ENCODE assay signal across 12 cellular contexts in genomic region chr4:26298198-26298950, GRCh38. TPM values are rescaled to one million over a fixed set of nuclear protein-coding genes. Genes with fewer than 3 reads are reported as not detected.
A peak's percentile ranks its signal among the peaks of the same experiment; 100 is the strongest.
DNase-seq lines count a peak whose midpoint lies in the region; FAIRE-seq and TF ChIP-seq lines count a peak whose summit lies in the region.
"Had no signal": no experiment of that assay in that cellular context is flagged by ENCODE, and none has a peak within 500 bp of the region (broad histone marks: within the 10 kb centered on the region; RNA-seq: fewer than 3 reads in every experiment).

No MANE protein-coding gene starts in this region.

- no peaks in the 10 kb centered on the region for H3K27me3 Mint-ChIP-seq in activated CD4-positive, alpha-beta memory T cell treated with anti-CD3 and anti-CD28 coated beads for 36 hours

- intact Hi-C loops in A673 (cut with micrococcal nuclease; ENCODE audit: unreplicated experiment): no loop called here
- intact Hi-C loops in activated CD4-positive, alpha-beta memory T cell treated with anti-CD3 and anti-CD28 coated beads for 36 hours (cut with micrococcal nuclease): no loop called here

- peak overlapping the region; percentile 44 for H3K27ac Mint-ChIP-seq in activated CD4-positive, alpha-beta memory T cell treated with anti-CD3 and anti-CD28 coated beads for 36 hours

- no peaks in the 10 kb centered on the region for H3K79me2 ChIP-seq in fibroblast of lung (ENCODE audit: control insufficient read depth, insufficient read depth, low read length)

- H2AFZ ChIP-seq in fibroblast of lung (ENCODE audit: low read length): peak overlapping the region; percentile 8

- TF ChIP-seq CTCF in A673 (conservative IDR thresholded peaks at IDR 0.05; ENCODE audit: low read depth, low read length) (no peak), fibroblast of lung (conservative IDR thresholded peaks at IDR 0.05 in 1 of 2, IDR thresholded peaks at IDR 0.05 in 1 of 2; ENCODE audit: low read depth in 1 of 2, low read length in 2 of 2) (no peak)

- peak overlapping the region; percentile 68 for H3K4me2 ChIP-seq in fibroblast of lung (ENCODE audit: extremely low read depth, insufficient read depth, low read length)

- H3K9me3 Mint-ChIP-seq in activated CD4-positive, alpha-beta memory T cell treated with anti-CD3 and anti-CD28 coated beads for 36 hours: no peaks in the 10 kb centered on the region

- POLR2A ChIA-PET in A673 (lab: Charles Lee; ENCODE audit: low non-redundant PET): no interaction called here
- POLR2A ChIA-PET in activated CD4-positive, alpha-beta memory T cell treated with anti-CD3 and anti-CD28 coated beads for 36 hours (lab: Charles Lee): interaction anchor here (0.6 to 1.0 kb wide), 2 partner anchors 21 to 116 kb away, joined by 3 read pairs; no protein-coding TSS in a partner anchor

- FAIRE-seq in GM19239 (lab: Jason Lieb, UNC): peak; percentile 39

- H3K27ac ChIP-seq in A673 (ENCODE audit: low read depth, low read length, poor library complexity, severe bottlenecking) (no peak overlapping the region), fibroblast of lung (ENCODE audit: insufficient read depth, low read length) (peak overlapping the region; percentile 50)
- no peak overlapping the region for H3K27ac ChIP-seq in effector memory CD4-positive, alpha-beta T cell (ENCODE audit: insufficient read depth, low read length, poor library complexity, severe bottlenecking)

- no peaks in the 10 kb centered on the region for H3K36me3 Mint-ChIP-seq in activated CD4-positive, alpha-beta memory T cell treated with anti-CD3 and anti-CD28 coated beads for 36 hours

- H3K9me3 ChIP-seq in A673 (ENCODE audit: low read depth, low read length, poor library complexity, severe bottlenecking): no peaks in the 10 kb centered on the region
- no peaks in the 10 kb centered on the region for H3K9me3 ChIP-seq in fibroblast of lung (ENCODE audit: control insufficient read depth, insufficient read depth, low read depth, low read length)
- H3K9me3 ChIP-seq in effector memory CD4-positive, alpha-beta T cell (ENCODE audit: control insufficient read depth, low read length): no peaks in the 10 kb centered on the region

- DNase-seq in A673 (ENCODE audit: low spot score): peak; percentile 17
- no peak for DNase-seq in GM19239 (ENCODE audit: insufficient read length, low spot score)
- DNase-seq in activated CD4-positive, alpha-beta memory T cell treated with anti-CD3 and anti-CD28 coated beads for 36 hours: no peak
- peak; percentile 75 to 81 for DNase-seq in fibroblast of lung (ENCODE audit: low read depth in 2 of 2)
- no peak for DNase-seq in DMS153 treated with DMSO at 0.1 percent for 48 hours (lab: John Stamatoyannopoulos, UW; ENCODE audit: unreplicated experiment)
- no peak for DNase-seq in effector memory CD4-positive, alpha-beta T cell
- no peak for DNase-seq in NCI-H510A treated with DMSO at 0.1 percent for 48 hours (lab: John Stamatoyannopoulos, UW)
- no peak for DNase-seq in A172 (ENCODE audit: low spot score)
- DNase-seq: activated naive CD4-positive, alpha-beta T cell treated with Interleukin-2 at 50 U/mL for 16 hours; islet precursor cell; NCI-H2029; stimulated activated naive CD4-positive, alpha-beta T cell had no signal

- peak overlapping the region; percentile 20 for H3K4me3 Mint-ChIP-seq in activated CD4-positive, alpha-beta memory T cell treated with anti-CD3 and anti-CD28 coated beads for 36 hours

- CTCF ChIA-PET in A673 (lab: Charles Lee): no interaction called here
- CTCF ChIA-PET in activated CD4-positive, alpha-beta memory T cell treated with anti-CD3 and anti-CD28 coated beads for 36 hours (lab: Charles Lee): interaction anchor here (1.1 kb wide), 1 partner anchor 32 kb away, joined by 3 read pairs; no protein-coding TSS in a partner anchor

- H3K4me3 ChIP-seq in A673 (ENCODE audit: low read depth, low read length, poor library complexity, severe bottlenecking) (no peak overlapping the region), fibroblast of lung (replicated peaks in 1 of 4; ENCODE audit: control extremely low read depth in 1 of 4, insufficient read depth in 1 of 4, low read depth in 3 of 4, low read length in 4 of 4) (no peak overlapping the region)
- no peak overlapping the region for H3K4me3 ChIP-seq in effector memory CD4-positive, alpha-beta T cell (ENCODE audit: insufficient read depth, low read depth, low read length, poor library complexity, severe bottlenecking)

- no TSS peak for BruUV-seq in A673 (replicated peaks; lab: Mats Ljungman, UMichigan)

- no peaks in the 10 kb centered on the region for H4K20me1 ChIP-seq in fibroblast of lung (ENCODE audit: control insufficient read depth, extremely low read depth, insufficient read depth, low read length)

- peaks cover 25% of the 10 kb centered on the region for H3K4me1 Mint-ChIP-seq in activated CD4-positive, alpha-beta memory T cell treated with anti-CD3 and anti-CD28 coated beads for 36 hours (ENCODE audit: low read depth)

- H3K36me3 ChIP-seq in A673 (ENCODE audit: insufficient read depth, low read length, poor library complexity, severe bottlenecking) (no peaks in the 10 kb centered on the region), fibroblast of lung (ENCODE audit: control insufficient read depth, insufficient read depth, low read length) (no peaks in the 10 kb centered on the region)
- H3K36me3 ChIP-seq in effector memory CD4-positive, alpha-beta T cell (ENCODE audit: control insufficient read depth, insufficient read depth, low read length): no peaks in the 10 kb centered on the region

- H3K4me1 ChIP-seq in A673 (ENCODE audit: insufficient read depth, low read length, poor library complexity, severe bottlenecking) (no peaks in the 10 kb centered on the region), fibroblast of lung (ENCODE audit: control insufficient read depth, extremely low read depth, insufficient read depth, low read length) (peaks cover 2% of the 10 kb centered on the region)
- no peaks in the 10 kb centered on the region for H3K4me1 ChIP-seq in effector memory CD4-positive, alpha-beta T cell (ENCODE audit: control insufficient read depth, insufficient read depth, low read length, poor library complexity, severe bottlenecking)

- H3K27me3 ChIP-seq in A673 (replicated peaks; ENCODE audit: insufficient read depth, low read depth, low read length, poor library complexity) (peaks cover 12% of the 10 kb centered on the region), fibroblast of lung (ENCODE audit: control insufficient read depth, insufficient read depth, low read length) (no peaks in the 10 kb centered on the region)
- H3K27me3 ChIP-seq in effector memory CD4-positive, alpha-beta T cell (replicated peaks; ENCODE audit: control insufficient read depth, insufficient read depth, low read length, poor library complexity, severe bottlenecking): no peaks in the 10 kb centered on the region

- no peak overlapping the region for H3K9ac ChIP-seq in fibroblast of lung (ENCODE audit: insufficient read depth, low read length)

RNA-seq across cellular contexts. Expression of gene RBPJ, which starts 22.4 kb away (rescaled TPM):
- total RNA-seq in A673 (2021) (59.8 and 65.3 TPM in 2 replicates), fibroblast of lung (203 and 253 TPM in 2 replicates)
- total RNA-seq in activated CD4-positive, alpha-beta memory T cell treated with anti-CD3 and anti-CD28 coated beads for 36 hours: 100 to 1,000 TPM; 262 to 269 TPM
- 144 and 327 TPM in 2 replicates for polyA plus RNA-seq in fibroblast of lung
- 67.0 and 144 TPM in 2 replicates for polyA plus RNA-seq in fibroblast of lung (2012)
- polyA minus RNA-seq in fibroblast of lung (ENCODE audit: low replicate concordance): 30.5 and 113 TPM in 2 replicates
- total RNA-seq in A172 (2014; rRNA removed; shearing (Covaris generic)): 31.1 and 41.3 TPM in 2 replicates

Comparison
In these comparisons a context has a peak if more than half of its experiments do, and no peak if none do; other contexts are left out.
1. DNase-seq: peak in A673 (single experiment) and fibroblast of lung (2 of 2); none in GM19239 (single experiment), activated CD4-positive, alpha-beta memory T cell treated with anti-CD3 and anti-CD28 coated beads for 36 hours (single experiment), DMS153 treated with DMSO at 0.1 percent for 48 hours (single experiment), effector memory CD4-positive, alpha-beta T cell (0 of 3), NCI-H510A treated with DMSO at 0.1 percent for 48 hours (single experiment) and A172 (single experiment).